30 cellular contexts compared by ENCODE assay signal in the genomic region with DNA sequence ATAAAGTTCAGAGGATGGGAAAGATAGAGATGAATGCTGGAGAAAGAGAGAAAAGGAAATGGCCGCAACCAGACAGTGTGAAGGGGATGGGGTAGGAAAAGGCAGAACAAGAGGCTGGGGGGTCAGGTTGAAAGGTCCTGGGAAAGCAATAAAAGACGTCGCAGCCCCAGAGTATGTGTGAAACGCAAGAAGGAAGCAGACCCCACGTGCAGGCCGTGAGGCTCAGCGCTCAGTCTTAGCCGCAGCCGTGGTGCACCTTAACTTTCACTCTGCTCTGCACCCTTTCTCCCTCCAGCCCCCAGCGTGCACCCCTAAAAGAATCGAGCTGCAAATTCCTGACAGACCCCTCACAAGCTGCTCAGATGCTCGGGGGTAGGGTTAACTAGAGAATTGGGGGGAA. TPM values are rescaled to one million over a fixed set of nuclear protein-coding genes. Genes with fewer than 3 reads are reported as not detected.
"Had no signal": no experiment of that assay in that cellular context is flagged by ENCODE, and none has a peak within 500 bp of the region (broad histone marks: within the 10 kb centered on the region; RNA-seq: fewer than 3 reads in every experiment).

No MANE protein-coding gene starts in this region.

- H3K4me3 ChIP-seq: stomach, suprapubic skin, testis, thoracic aorta, thyroid gland, tibial artery, tibial nerve, transverse colon, upper lobe of left lung, upper lobe of right lung, uterus, vagina had no signal

- H3K27me3 Mint-ChIP-seq: stimulated activated naive CD8-positive, alpha-beta T cell treated with anti-CD3 and anti-CD28 coated beads, Interleukin-15, Interleukin-2, amounts not matched to agents 100 ng/mL and 50 ng/mL, for 24 hours; type B pancreatic cell had no signal

- FAIRE-seq: urothelium cell line had no signal

- H3K9me3 ChIP-seq: stomach, suprapubic skin, testis, thoracic aorta, thyroid gland, tibial artery, tibial nerve, transverse colon, upper lobe of left lung, upper lobe of right lung, uterus, vagina had no signal

- H3K4me3 Mint-ChIP-seq: stimulated activated effector memory CD8-positive, alpha-beta T cell treated with anti-CD3 and anti-CD28 coated beads, Interleukin-12 subunit alpha, Interleukin-12 subunit beta, amount 100 ng/mL, for 72 hours; stimulated activated memory B cell treated with anti-CD40 and anti-IgM and Interleukin-4, amounts not matched to agents 10 μg/mL and 1 μg/mL and 100 μg/mL, for 72 hours; stimulated activated naive B cell treated with anti-CD40 and anti-IgM and Interleukin-4, amounts not matched to agents 10 μg/mL and 1 μg/mL and 100 μg/mL, for 72 hours; stimulated activated naive CD8-positive, alpha-beta T cell treated with anti-CD3 and anti-CD28 coated beads, Interleukin-15, amount 100 ng/mL, for 72 hours; stimulated activated naive CD8-positive, alpha-beta T cell treated with anti-CD3 and anti-CD28 coated beads, Interleukin-15, Interleukin-2, amounts not matched to agents 100 ng/mL and 50 ng/mL, for 24 hours; type B pancreatic cell had no signal

- H3K36me3 Mint-ChIP-seq: stimulated activated effector memory CD8-positive, alpha-beta T cell treated with anti-CD3 and anti-CD28 coated beads, Interleukin-12 subunit alpha, Interleukin-12 subunit beta, amount 100 ng/mL, for 72 hours; stimulated activated memory B cell treated with anti-CD40 and anti-IgM and Interleukin-4, amounts not matched to agents 10 μg/mL and 1 μg/mL and 100 μg/mL, for 72 hours; stimulated activated naive B cell treated with anti-CD40 and anti-IgM and Interleukin-4, amounts not matched to agents 10 μg/mL and 1 μg/mL and 100 μg/mL, for 72 hours; type B pancreatic cell had no signal

- H3K36me3 ChIP-seq: stomach, suprapubic skin, thoracic aorta, thyroid gland, tibial artery, tibial nerve, transverse colon, upper lobe of left lung, upper lobe of right lung, uterus, vagina had no signal

- H3K27ac ChIP-seq: stomach, suprapubic skin, testis, thoracic aorta, thyroid gland, tibial artery, tibial nerve, transverse colon, upper lobe of left lung, upper lobe of right lung, uterus, vagina had no signal

- ATAC-seq: stimulated activated effector memory CD8-positive, alpha-beta T cell treated with anti-CD3 and anti-CD28 coated beads, Interleukin-12 subunit alpha, Interleukin-12 subunit beta, amount 100 ng/mL, for 72 hours; stimulated activated memory B cell treated with anti-CD40 and anti-IgM and Interleukin-4, amounts not matched to agents 10 μg/mL and 1 μg/mL and 100 μg/mL, for 72 hours; stimulated activated naive B cell treated with anti-CD40 and anti-IgM and Interleukin-4, amounts not matched to agents 10 μg/mL and 1 μg/mL and 100 μg/mL, for 72 hours; stimulated activated naive CD8-positive, alpha-beta T cell treated with anti-CD3 and anti-CD28 coated beads, Interleukin-15, amount 100 ng/mL, for 72 hours; stimulated activated naive CD8-positive, alpha-beta T cell treated with anti-CD3 and anti-CD28 coated beads, Interleukin-15, Interleukin-2, amounts not matched to agents 100 U/mL and 50 U/mL, for 24 hours; upper lobe of right lung had no signal

- DNase-seq: stimulated activated CD4-positive, alpha-beta T cell treated with anti-CD3 and anti-CD28 coated beads, Interleukin-2, amount 100 ng/mL, for 48 hours; stimulated activated CD4-positive, alpha-beta T cell treated with anti-CD3 and anti-CD28 coated beads, Interleukin-4, amount 100 ng/mL, for 1 hour; stimulated activated CD4-positive, alpha-beta T cell treated with anti-CD3 and anti-CD28 coated beads, Interleukin-4, amount 100 ng/mL, for 24 hours; stimulated activated CD4-positive, alpha-beta T cell treated with anti-CD3 and anti-CD28 coated beads, Interleukin-4, amount 100 ng/mL, for 4 hours; stimulated activated CD8-positive, alpha-beta memory T cell treated with anti-CD3 and anti-CD28 coated beads, Interleukin-4, amount 100 ng/mL, for 48 hours; stimulated activated naive B cell treated with anti-CD40 and anti-IgM and Interleukin-4, amounts not matched to agents 10 μg/mL and 1 μg/mL and 100 μg/mL, for 72 hours; stimulated activated naive CD4-positive, alpha-beta T cell; stimulated activated naive CD4-positive, alpha-beta T cell treated with Interleukin-2 at 50 U/mL for 16 hours; stimulated activated naive CD8-positive, alpha-beta T cell treated with anti-CD3 and anti-CD28 coated beads, Interleukin-15, amount 100 ng/mL, for 72 hours; stimulated activated naive CD8-positive, alpha-beta T cell treated with anti-CD3 and anti-CD28 coated beads, Interleukin-15, Interleukin-2, amounts not matched to agents 100 U/mL and 50 U/mL, for 24 hours; stomach; substantia nigra; testis; thyroid gland; tibial artery; transverse colon; trophoblast cell; upper lobe of left lung; upper lobe of right lung; uterus had no signal

- H3K27me3 ChIP-seq: testis, thyroid gland, transverse colon, upper lobe of left lung, upper lobe of right lung, uterus, vagina had no signal

- H3K4me1 Mint-ChIP-seq: stimulated activated effector memory CD8-positive, alpha-beta T cell treated with anti-CD3 and anti-CD28 coated beads, Interleukin-12 subunit alpha, Interleukin-12 subunit beta, amount 100 ng/mL, for 72 hours; stimulated activated naive CD8-positive, alpha-beta T cell treated with anti-CD3 and anti-CD28 coated beads, Interleukin-15, amount 100 ng/mL, for 72 hours had no signal

- H3K9me3 Mint-ChIP-seq: stimulated activated effector memory CD8-positive, alpha-beta T cell treated with anti-CD3 and anti-CD28 coated beads, Interleukin-12 subunit alpha, Interleukin-12 subunit beta, amount 100 ng/mL, for 72 hours; stimulated activated memory B cell treated with anti-CD40 and anti-IgM and Interleukin-4, amounts not matched to agents 10 μg/mL and 1 μg/mL and 100 μg/mL, for 72 hours; stimulated activated naive B cell treated with anti-CD40 and anti-IgM and Interleukin-4, amounts not matched to agents 10 μg/mL and 1 μg/mL and 100 μg/mL, for 72 hours; stimulated activated naive CD8-positive, alpha-beta T cell treated with anti-CD3 and anti-CD28 coated beads, Interleukin-15, amount 100 ng/mL, for 72 hours; stimulated activated naive CD8-positive, alpha-beta T cell treated with anti-CD3 and anti-CD28 coated beads, Interleukin-15, Interleukin-2, amounts not matched to agents 100 ng/mL and 50 ng/mL, for 24 hours; type B pancreatic cell had no signal

- H3K27ac Mint-ChIP-seq: stimulated activated effector memory CD8-positive, alpha-beta T cell treated with anti-CD3 and anti-CD28 coated beads, Interleukin-12 subunit alpha, Interleukin-12 subunit beta, amount 100 ng/mL, for 72 hours; stimulated activated memory B cell treated with anti-CD40 and anti-IgM and Interleukin-4, amounts not matched to agents 10 μg/mL and 1 μg/mL and 100 μg/mL, for 72 hours; stimulated activated naive B cell treated with anti-CD40 and anti-IgM and Interleukin-4, amounts not matched to agents 10 μg/mL and 1 μg/mL and 100 μg/mL, for 72 hours; stimulated activated naive CD8-positive, alpha-beta T cell treated with anti-CD3 and anti-CD28 coated beads, Interleukin-15, Interleukin-2, amounts not matched to agents 100 ng/mL and 50 ng/mL, for 24 hours; type B pancreatic cell had no signal

- H3K4me1 ChIP-seq: stomach, testis, tibial artery, tibial nerve, transverse colon, upper lobe of right lung, uterus, vagina had no signal

RNA-seq across cellular contexts. Expression of gene DNAH17, which starts 1.9 kb away (rescaled TPM):
- total RNA-seq: ureter had no signal
